1 cellular context compared by ENCODE assay signal in the genomic region with DNA sequence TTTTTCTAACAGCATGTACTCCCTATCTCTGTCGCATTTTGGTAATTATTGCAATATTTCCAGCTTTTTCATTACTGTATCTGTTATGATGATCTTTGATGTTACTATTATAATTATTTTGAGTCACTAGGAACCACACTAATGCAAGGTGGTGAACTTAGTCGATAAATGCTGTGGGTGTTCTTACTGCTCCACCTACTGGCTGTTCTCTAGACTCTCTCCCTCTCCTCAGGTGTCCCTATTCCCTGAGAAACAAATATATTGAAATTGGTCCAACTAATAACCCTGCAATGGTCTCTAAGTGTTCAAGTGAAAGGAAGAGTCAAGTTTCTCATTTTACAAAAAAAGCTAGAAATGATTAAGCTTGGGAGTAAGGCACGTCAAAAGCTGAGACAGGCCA.
TF ChIP-seq lines count a peak whose summit lies in the region.

No MANE protein-coding gene starts in this region.

TF ChIP-seq in IMR-90, 13 proteins besides CTCF, POLR2A, EP300 and RAD21 (continued from another document):
- TF ChIP-seq, protein P1, sequence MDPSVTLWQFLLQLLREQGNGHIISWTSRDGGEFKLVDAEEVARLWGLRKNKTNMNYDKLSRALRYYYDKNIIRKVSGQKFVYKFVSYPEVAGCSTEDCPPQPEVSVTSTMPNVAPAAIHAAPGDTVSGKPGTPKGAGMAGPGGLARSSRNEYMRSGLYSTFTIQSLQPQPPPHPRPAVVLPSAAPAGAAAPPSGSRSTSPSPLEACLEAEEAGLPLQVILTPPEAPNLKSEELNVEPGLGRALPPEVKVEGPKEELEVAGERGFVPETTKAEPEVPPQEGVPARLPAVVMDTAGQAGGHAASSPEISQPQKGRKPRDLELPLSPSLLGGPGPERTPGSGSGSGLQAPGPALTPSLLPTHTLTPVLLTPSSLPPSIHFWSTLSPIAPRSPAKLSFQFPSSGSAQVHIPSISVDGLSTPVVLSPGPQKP (IDR thresholded peaks at IDR 0.05; ENCODE audit: borderline replicate concordance, low read depth, low read length): no peak
- TF ChIP-seq BHLHE40 (IDR thresholded peaks at IDR 0.05; ENCODE audit: low read depth, low read length) (no peak), MAFK (IDR thresholded peaks at IDR 0.05; ENCODE audit: low read depth, low read length) (no peak)
TF ChIP-seq in IMR-90: peak in this region for 0.
